ENCODE assay signal across 21 cellular contexts in the genomic region with DNA sequence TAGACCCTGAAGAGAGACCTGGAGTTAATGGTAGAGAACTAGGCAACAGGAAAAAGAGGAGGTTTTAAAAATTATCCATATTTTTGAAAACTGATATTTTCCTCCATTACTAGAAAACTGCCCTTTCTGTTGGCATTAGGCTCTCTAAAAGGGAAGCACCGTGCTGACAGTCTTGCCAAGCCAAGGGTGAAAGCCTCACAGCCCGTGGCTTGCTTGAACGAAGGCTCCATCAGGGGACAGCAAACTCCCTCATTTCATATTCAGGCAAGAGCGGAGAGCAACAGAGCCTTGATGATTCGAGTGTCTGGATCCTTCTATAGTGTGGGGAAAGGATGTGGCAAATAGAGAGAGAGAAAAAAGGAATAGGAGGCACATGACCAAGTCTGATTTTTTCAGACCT.
DNase-seq lines count a peak whose midpoint lies in the region; ATAC-seq and TF ChIP-seq lines count a peak whose summit lies in the region.
"Had no signal": no experiment of that assay in that cellular context is flagged by ENCODE, and none has a peak within 500 bp of the region (broad histone marks: within the 10 kb centered on the region; RNA-seq: fewer than 3 reads in every experiment).

No MANE protein-coding gene starts in this region.

- H3K27ac ChIP-seq in dorsolateral prefrontal cortex = peak overlapping the region in 34 of 59 donors; percentile 5 to 69 (median 34)
- H3K27ac ChIP-seq: PC-9 had no signal

- peaks cover 0 to 3% (median 3%) of the 10 kb centered on the region in 7 donors for H3K9me3 Mint-ChIP-seq in CD14-positive monocyte
- H3K9me3 Mint-ChIP-seq: CD8-positive, alpha-beta memory T cell had no signal

- intact Hi-C loops in CD14-positive monocyte (cut with micrococcal nuclease) = loop anchor here (10.0 kb wide), 3 partner anchors 143 to 613 kb away; partner anchors contain the start of gene STAM2 (in 1 of the 2)
- intact Hi-C loops in dorsolateral prefrontal cortex (cut with DNase I) = loop anchor here (10.0 kb wide), 4 partner anchors 593 to 1443 kb away; partner anchors contain the start of gene RPRM (in 1 of the 2)

- H3K27me3 ChIP-seq in dorsolateral prefrontal cortex = no peaks in the 10 kb centered on the region

- H3K27me3 Mint-ChIP-seq in CD14-positive monocyte (ENCODE audit: low read depth in 3 of 3) = peaks cover 0 to 10% (median 0%) of the 10 kb centered on the region in 3 donors

- H3K4me3 ChIP-seq in dorsolateral prefrontal cortex = no peak overlapping the region
- H3K4me3 ChIP-seq: PC-9 had no signal

- ATAC-seq in HG02759 (IDR thresholded peaks at IDR 0.05; ENCODE audit: unreplicated experiment) (peak; percentile 21), HG03135 (IDR thresholded peaks at IDR 0.05; ENCODE audit: unreplicated experiment) (no peak)
- ATAC-seq: SK-N-SH treated with all-trans-retinoic acid at 6 μM for 48 hours had no signal

- H3K4me1 Mint-ChIP-seq in CD14-positive monocyte = peaks cover 19% of the 10 kb centered on the region
- H3K4me1 Mint-ChIP-seq: CD8-positive, alpha-beta memory T cell had no signal

- H3K36me3 Mint-ChIP-seq in CD14-positive monocyte = no peaks in the 10 kb centered on the region
- H3K36me3 Mint-ChIP-seq: CD8-positive, alpha-beta memory T cell had no signal

- no peak overlapping the region for H3K4me3 Mint-ChIP-seq in CD14-positive monocyte
- H3K4me3 Mint-ChIP-seq: CD8-positive, alpha-beta memory T cell had no signal

- peak overlapping the region in 6 of 7 donors; percentile 80 to 94 (median 86) for H3K27ac Mint-ChIP-seq in CD14-positive monocyte

- DNase-seq in CD14-positive monocyte (ENCODE audit: low spot score) = no peak
- DNase-seq in UCSD-AML1 (lab: John Stamatoyannopoulos, UW; ENCODE audit: unreplicated experiment) = peak; percentile 14
- DNase-seq in dorsolateral prefrontal cortex = no peak
- DNase-seq in putamen (ENCODE audit: low spot score) = no peak
- DNase-seq in stimulated activated CD4-positive, alpha-beta T cell treated with anti-CD3 and anti-CD28 coated beads, Interleukin-12 subunit alpha, Interleukin-12 subunit beta, amount 100 ng/mL, for 4 hours = no peak
- DNase-seq in NCI-H146 (lab: John Stamatoyannopoulos, UW) = no peak
- DNase-seq: AML-193; C1 segment of cervical spinal cord; Calu3; CD8-positive, alpha-beta memory T cell; DMS153; H7; KG1; NCI-H1105 treated with DMSO at 0.1 percent for 48 hours; NCI-H1694 treated with DMSO at 0.1 percent for 48 hours; NCI-H2081 treated with DMSO at 0.1 percent for 48 hours; NCI-H69; PC-9 had no signal

- TF ChIP-seq CTCF in CD14-positive monocyte (IDR thresholded peaks at IDR 0.05) = no peak
- TF ChIP-seq CTCF in dorsolateral prefrontal cortex (IDR thresholded peaks at IDR 0.05 in 54 of 56, conservative IDR thresholded peaks at IDR 0.05 in 2 of 56; ENCODE audit: low read depth in 1 of 56, partially characterized antibody in 56 of 56) = no peak
